In the genomic region with DNA sequence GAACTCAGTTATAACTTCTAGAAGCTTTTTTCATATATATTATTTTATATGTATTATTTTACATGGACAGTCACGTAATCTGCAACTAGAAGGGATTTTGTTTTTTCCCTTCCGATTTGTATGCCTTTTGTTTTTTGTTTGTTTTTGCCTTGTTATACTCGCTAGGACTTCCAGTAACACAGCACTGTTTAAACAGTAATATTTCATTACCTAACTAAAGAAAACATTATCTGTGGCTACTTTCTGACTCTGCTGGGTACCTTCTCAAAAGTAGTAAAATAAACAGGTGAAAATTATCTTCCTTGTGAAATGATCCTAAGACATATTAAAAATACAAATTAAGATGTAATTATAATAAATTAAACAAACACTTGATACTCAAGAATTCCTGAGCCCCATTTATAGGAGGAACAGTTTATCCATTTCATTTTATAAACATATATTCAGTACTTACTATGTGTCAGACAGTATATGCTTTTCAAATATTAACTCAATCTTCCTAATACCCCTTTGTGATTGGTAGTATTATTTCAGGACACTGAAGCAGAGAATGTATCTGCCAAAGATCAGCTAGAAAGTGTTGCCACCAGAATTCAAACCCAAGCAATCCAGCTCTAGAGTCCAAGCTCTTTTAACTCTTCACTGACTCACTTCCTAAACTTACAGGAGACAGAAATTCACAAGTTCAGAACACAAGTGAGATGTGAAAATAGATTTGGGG, we compare ENCODE assay signal across 16 cellular contexts.
"Had no signal": no experiment of that assay in that cellular context is flagged by ENCODE, and none has a peak within 500 bp of the region (broad histone marks: within the 10 kb centered on the region; RNA-seq: fewer than 3 reads in every experiment).

No MANE protein-coding gene starts in this region.

- H3K27ac Mint-ChIP-seq: activated naive CD4-positive, alpha-beta T cell treated with anti-CD3 and anti-CD28 coated beads for 36 hours; activated naive CD8-positive, alpha-beta T cell treated with anti-CD3 and anti-CD28 coated beads, Interleukin-2, amount 50 U/mL, for 24 hours; activated T-helper 2 cell treated with anti-CD3 and anti-CD28 coated beads, Interferon-gamma antibody, Interleukin-2, Interleukin-4, amounts not matched to agents 10 μg/mL and 5 μg/mL and 100 μg/mL, durations not matched to agents 14 hours and 24 hours and 36 hours; endodermal cell; naive thymus-derived CD8-positive, alpha-beta T cell had no signal

- H3K4me3 ChIP-seq: gastrocnemius medialis, heart left ventricle, left lung had no signal

- H3K27ac ChIP-seq: gastrocnemius medialis, heart left ventricle, left lung, parathyroid adenoma had no signal

- H3K27me3 ChIP-seq: gastrocnemius medialis, heart left ventricle, left lung had no signal

- DNase-seq: activated CD4-positive, alpha-beta T cell treated with anti-CD3 and anti-CD28 coated beads, Interleukin-2, amount 50 U/mL, for 4 hours; activated naive CD4-positive, alpha-beta T cell treated with anti-CD3 and anti-CD28 coated beads for 36 hours; activated naive CD8-positive, alpha-beta T cell treated with anti-CD3 and anti-CD28 coated beads, Interleukin-2, amount 50 U/mL, for 24 hours; activated T-cell treated with anti-CD3 and anti-CD28 coated beads, Interleukin-2, amount 50 U/mL, for 1 hour; endodermal cell; erythroblast; gastrocnemius medialis; heart left ventricle; islet precursor cell; left lung; naive thymus-derived CD8-positive, alpha-beta T cell; stimulated activated CD4-positive, alpha-beta T cell treated with anti-CD3 and anti-CD28 coated beads, Interleukin-12 subunit alpha, Interleukin-12 subunit beta, amount 100 ng/mL, for 4 hours; stimulated activated CD4-positive, alpha-beta T cell treated with anti-CD3 and anti-CD28 coated beads, Interleukin-2, amount 100 ng/mL, for 24 hours had no signal

- H2AFZ ChIP-seq: parathyroid adenoma had no signal

- H3K27me3 Mint-ChIP-seq: activated naive CD8-positive, alpha-beta T cell treated with anti-CD3 and anti-CD28 coated beads, Interleukin-2, amount 50 U/mL, for 24 hours; memory B cell; naive thymus-derived CD8-positive, alpha-beta T cell had no signal

- H3K9ac ChIP-seq: parathyroid adenoma had no signal

- H3K9me3 Mint-ChIP-seq: activated naive CD4-positive, alpha-beta T cell treated with anti-CD3 and anti-CD28 coated beads for 36 hours; activated T-helper 2 cell treated with anti-CD3 and anti-CD28 coated beads, Interferon-gamma antibody, Interleukin-2, Interleukin-4, amounts not matched to agents 10 μg/mL and 5 μg/mL and 100 μg/mL, durations not matched to agents 14 hours and 24 hours and 36 hours; memory B cell had no signal

- H3K79me2 ChIP-seq: parathyroid adenoma had no signal

- H3K4me1 ChIP-seq: gastrocnemius medialis, parathyroid adenoma had no signal

- H3K4me3 Mint-ChIP-seq: activated naive CD4-positive, alpha-beta T cell treated with anti-CD3 and anti-CD28 coated beads for 36 hours; activated naive CD8-positive, alpha-beta T cell treated with anti-CD3 and anti-CD28 coated beads, Interleukin-2, amount 50 U/mL, for 24 hours; endodermal cell; memory B cell; naive thymus-derived CD8-positive, alpha-beta T cell had no signal

- ATAC-seq: activated naive CD8-positive, alpha-beta T cell treated with anti-CD3 and anti-CD28 coated beads, Interleukin-2, amount 50 U/mL, for 24 hours; gastrocnemius medialis; heart left ventricle; left lung; naive thymus-derived CD8-positive, alpha-beta T cell had no signal

- H3K36me3 ChIP-seq: gastrocnemius medialis, heart left ventricle, left lung had no signal

- H3K9me3 ChIP-seq: gastrocnemius medialis, heart left ventricle, left lung had no signal
